Comparison of ENCODE assay signal across 26 cellular contexts in genomic region chr1:228031276-228031995, GRCh38. TPM values are rescaled to one million over a fixed set of nuclear protein-coding genes. Genes with fewer than 3 reads are reported as not detected.
DNase-seq lines count a peak whose midpoint lies in the region; ATAC-seq and TF ChIP-seq lines count a peak whose summit lies in the region.
"Had no signal": no experiment of that assay in that cellular context is flagged by ENCODE, and none has a peak within 500 bp of the region (broad histone marks: within the 10 kb centered on the region; RNA-seq: fewer than 3 reads in every experiment).

No MANE protein-coding gene starts in this region.

- 0 out of 2 replicates have a peak, but pooled peaks have one; percentile 8 for TF ChIP-seq CTCF in WERI-Rb-1 (IDR thresholded peaks at IDR 0.05; ENCODE audit: low read depth, low read length)
- TF ChIP-seq CTCF in right lobe of liver (IDR thresholded peaks at IDR 0.05): no peak
- TF ChIP-seq CTCF in suprapubic skin (IDR thresholded peaks at IDR 0.05): no peak

- intact Hi-C loops in right lobe of liver (cut with DNase I): no loop called here

- H3K27ac ChIP-seq in WERI-Rb-1 (no peak overlapping the region), right lobe of liver (no peak overlapping the region), suprapubic skin (no peak overlapping the region)
- H3K27ac ChIP-seq: ascending aorta, hepatocyte, stomach had no signal

- H3K27me3 ChIP-seq in WERI-Rb-1 (ENCODE audit: insufficient read depth, low read depth, severe bottlenecking) (no peaks in the 10 kb centered on the region), right lobe of liver (no peaks in the 10 kb centered on the region), suprapubic skin (peaks cover 23% of the 10 kb centered on the region)
- H3K27me3 ChIP-seq: ascending aorta, BE2C had no signal

- H3K9me3 ChIP-seq in WERI-Rb-1 (ENCODE audit: severe bottlenecking) (no peaks in the 10 kb centered on the region), right lobe of liver (no peaks in the 10 kb centered on the region), suprapubic skin (no peaks in the 10 kb centered on the region)
- H3K9me3 ChIP-seq: BE2C had no signal

- peak; percentile 33 for DNase-seq in activated CD8-positive, alpha-beta memory T cell treated with anti-CD3 and anti-CD28 coated beads, Interleukin-2, amount 50 U/mL, for 48 hours
- no peak for DNase-seq in activated CD8-positive, alpha-beta memory T cell treated with anti-CD3 and anti-CD28 coated beads, Interleukin-2, amount 50 U/mL, for 4 hours
- DNase-seq in WERI-Rb-1 (no peak), right lobe of liver (peak in 2 of 3 donors; percentile 18 to 27), suprapubic skin (ENCODE audit: low spot score in 2 of 2) (peak; percentile 26 to 61), NCI-H146 treated with DMSO at 0.1 percent for 48 hours (lab: John Stamatoyannopoulos, UW; ENCODE audit: unreplicated experiment) (no peak)
- DNase-seq: activated CD4-positive, alpha-beta T cell treated with anti-CD3 and anti-CD28 coated beads for 36 hours; activated naive CD4-positive, alpha-beta T cell treated with anti-CD3 and anti-CD28 coated beads, Interleukin-2, amount 50 U/mL, for 16 hours; BE2C; DMS79 treated with DMSO at 0.1 percent for 48 hours; erythroblast; NCI-H1694 treated with DMSO at 0.1 percent for 48 hours; OCI-M1; SHP77 treated with DMSO at 0.1 percent for 48 hours; stimulated activated CD4-positive, alpha-beta T cell treated with anti-CD3 and anti-CD28 coated beads, Interleukin-4, amount 100 ng/mL, for 4 hours; stomach had no signal

- H3K4me1 ChIP-seq in right lobe of liver: no peaks in the 10 kb centered on the region
- no peaks in the 10 kb centered on the region for H3K4me1 ChIP-seq in suprapubic skin
- H3K4me1 ChIP-seq: ascending aorta, BE2C, HAP-1, stomach had no signal

- TF ChIP-seq EP300 in suprapubic skin (IDR thresholded peaks at IDR 0.05): no peak

- no peak overlapping the region for H3K4me3 ChIP-seq in WERI-Rb-1 (ENCODE audit: low read depth, low read length)
- no peak overlapping the region for H3K4me3 ChIP-seq in right lobe of liver
- H3K4me3 ChIP-seq in suprapubic skin: no peak overlapping the region
- H3K4me3 ChIP-seq: ascending aorta, HAP-1, hepatocyte, lung, stomach had no signal

- H3K36me3 ChIP-seq in WERI-Rb-1 (no peaks in the 10 kb centered on the region), right lobe of liver (no peaks in the 10 kb centered on the region), suprapubic skin (no peaks in the 10 kb centered on the region)
- H3K36me3 ChIP-seq: ascending aorta, BE2C, HAP-1, stomach had no signal

- ATAC-seq in right lobe of liver (no peak), HG03108 (IDR thresholded peaks at IDR 0.05; ENCODE audit: unreplicated experiment) (no peak), GM21526 (IDR thresholded peaks at IDR 0.05; ENCODE audit: low FRiP score, unreplicated experiment) (no peak)
- ATAC-seq: activated CD4-positive, alpha-beta T cell treated with anti-CD3 and anti-CD28 coated beads for 36 hours had no signal

- 51% methylated on average over 2 of the region's 9 CpGs for WGBS in right lobe of liver (ENCODE audit: insufficient coverage, low coverage, low lambda C conversion rate, missing lambda C conversion rate)
- 73% methylated on average over 7 of the region's 9 CpGs for WGBS in suprapubic skin

- TF ChIP-seq POLR2A in right lobe of liver (IDR thresholded peaks at IDR 0.05) (no peak), suprapubic skin (IDR thresholded peaks at IDR 0.05) (no peak)

RNA-seq across cellular contexts. Expression of gene WNT3A, which starts 24.6 kb away (rescaled TPM):
- total RNA-seq in right lobe of liver (not detected), suprapubic skin (1 to 10 TPM; 2.8 to 6.3 (median 3.8) TPM)
- total RNA-seq: A172; activated CD4-positive, alpha-beta T cell treated with anti-CD3 and anti-CD28 coated beads for 36 hours; activated CD8-positive, alpha-beta memory T cell treated with anti-CD3 and anti-CD28 coated beads for 36 hours; activated T-helper 1 cell treated with anti-CD3 and anti-CD28 coated beads, Interleukin-12 subunit alpha, Interleukin-12 subunit beta, Interleukin-2, Interleukin-4 antibody, amounts not matched to agents 30 ng/mL and 10 ng/mL and 1 ng/mL, durations not matched to agents 14 hours and 24 hours and 36 hours; ascending aorta; frontal cortex; stomach had no signal

RNA-seq across cellular contexts. Expression of gene ARF1, which starts 51.1 kb away (rescaled TPM):
- total RNA-seq in right lobe of liver (100 to 1,000 TPM; 143 to 261 (median 193) TPM), suprapubic skin (100 to 1,000 TPM; 284 to 385 (median 362) TPM)

Comparison
In these comparisons a context has a peak if more than half of its experiments do, and no peak if none do; other contexts are left out.
1. DNase-seq: peak in activated CD8-positive, alpha-beta memory T cell treated with anti-CD3 and anti-CD28 coated beads, Interleukin-2, amount 50 U/mL, for 48 hours (single experiment), right lobe of liver (2 of 3) and suprapubic skin (2 of 2); none in activated CD8-positive, alpha-beta memory T cell treated with anti-CD3 and anti-CD28 coated beads, Interleukin-2, amount 50 U/mL, for 4 hours (single experiment), WERI-Rb-1 (single experiment) and NCI-H146 treated with DMSO at 0.1 percent for 48 hours (single experiment).